In the genomic region with DNA sequence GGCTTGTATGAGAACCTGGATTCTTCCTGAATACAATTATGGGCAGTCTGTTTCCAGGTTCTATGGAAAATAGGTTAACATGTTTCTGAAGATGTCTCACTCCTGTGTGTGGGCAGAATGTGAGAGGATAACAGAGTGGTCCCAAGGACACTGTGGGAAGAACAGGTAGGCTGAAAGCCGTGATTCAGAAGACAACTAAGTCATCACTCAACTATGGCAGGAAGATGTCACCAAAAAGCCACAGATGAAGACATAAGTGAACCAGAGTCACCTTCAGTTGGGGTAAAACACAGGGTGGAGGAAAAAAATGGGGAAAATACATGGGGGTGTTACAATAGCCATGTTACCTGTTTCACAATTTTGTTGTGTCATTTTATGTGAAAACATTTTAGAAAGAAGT, we compare ENCODE assay signal across 12 cellular contexts.
DNase-seq lines count a peak whose midpoint lies in the region; ATAC-seq, FAIRE-seq and TF ChIP-seq lines count a peak whose summit lies in the region.
"Had no signal": no experiment of that assay in that cellular context is flagged by ENCODE, and none has a peak within 500 bp of the region (broad histone marks: within the 10 kb centered on the region; RNA-seq: fewer than 3 reads in every experiment).

No MANE protein-coding gene starts in this region.

- H3K4me1 Mint-ChIP-seq in activated naive CD8-positive, alpha-beta T cell treated with anti-CD3 and anti-CD28 coated beads for 36 hours = peaks cover 16% of the 10 kb centered on the region

- no peaks in the 10 kb centered on the region for H3K9me3 Mint-ChIP-seq in activated naive CD8-positive, alpha-beta T cell treated with anti-CD3 and anti-CD28 coated beads for 36 hours
- H3K9me3 Mint-ChIP-seq: T-helper 1 cell treated with Interleukin-12 subunit alpha and Interleukin-12 subunit beta and Interleukin-4 antibody, amounts not matched to agents 30 μg/mL and 1 μg/mL, for 36 hours had no signal

- H3K27ac Mint-ChIP-seq in activated naive CD8-positive, alpha-beta T cell treated with anti-CD3 and anti-CD28 coated beads for 36 hours = peak overlapping the region; percentile 61

- no peak overlapping the region for H3K4me3 Mint-ChIP-seq in activated naive CD8-positive, alpha-beta T cell treated with anti-CD3 and anti-CD28 coated beads for 36 hours

- no peak for DNase-seq in GM12892 (ENCODE audit: insufficient read length)
- DNase-seq in activated naive CD8-positive, alpha-beta T cell treated with anti-CD3 and anti-CD28 coated beads for 36 hours = no peak
- DNase-seq in T1000 (lab: John Stamatoyannopoulos, UW) = no peak
- DNase-seq in NOMO-1 treated with dmso at 0.1 percent for 144 hours (lab: John Stamatoyannopoulos, UW; ENCODE audit: unreplicated experiment) = no peak
- DNase-seq: BE2C, brain microvascular endothelial cell, KBM-7, NCI-H1436 had no signal

- TF ChIP-seq POLR2A in GM12892 (IDR thresholded peaks at IDR 0.05; ENCODE audit: low read depth, low read length) = no peak

- H3K36me3 Mint-ChIP-seq in activated naive CD8-positive, alpha-beta T cell treated with anti-CD3 and anti-CD28 coated beads for 36 hours = peaks cover 12% of the 10 kb centered on the region

- peak; percentile 74 for FAIRE-seq in GM12892 (lab: Jason Lieb, UNC)

- ATAC-seq in GM18907 (IDR thresholded peaks at IDR 0.05; ENCODE audit: unreplicated experiment) (peak; percentile 15), HG02852 (IDR thresholded peaks at IDR 0.05; ENCODE audit: unreplicated experiment) (peak; percentile 44), HG03039 (IDR thresholded peaks at IDR 0.05; ENCODE audit: unreplicated experiment) (no peak)

- H3K27me3 Mint-ChIP-seq in activated naive CD8-positive, alpha-beta T cell treated with anti-CD3 and anti-CD28 coated beads for 36 hours = no peaks in the 10 kb centered on the region
